ENCODE assay signal across 16 cellular contexts in genomic region chr5:148979104-148979723, GRCh38.
DNase-seq lines count a peak whose midpoint lies in the region; ATAC-seq, FAIRE-seq and TF ChIP-seq lines count a peak whose summit lies in the region.
"Had no signal": no experiment of that assay in that cellular context is flagged by ENCODE, and none has a peak within 500 bp of the region (broad histone marks: within the 10 kb centered on the region; RNA-seq: fewer than 3 reads in every experiment).

No MANE protein-coding gene starts in this region.

- peak; percentile 79 to 84 for ATAC-seq in gastrocnemius medialis
- ATAC-seq: activated CD8-positive, alpha-beta T cell treated with anti-CD3 and anti-CD28 coated beads for 36 hours; GM23338; stimulated activated naive CD8-positive, alpha-beta T cell treated with anti-CD3 and anti-CD28 coated beads, Interleukin-15, Interleukin-2, amounts not matched to agents 100 U/mL and 50 U/mL, for 24 hours had no signal

- 44 to 53% methylated on average over 7 of the region's 7 CpGs for WGBS in GM23248 (ENCODE audit: low coverage in 1 of 2, low lambda C conversion rate in 2 of 2, missing lambda C conversion rate in 2 of 2), 2 experiments

- H3K36me3 Mint-ChIP-seq in glutamatergic neuron (ENCODE audit: unreplicated experiment), result no peaks in the 10 kb centered on the region
- H3K36me3 Mint-ChIP-seq: mesothelial cell of epicardium had no signal

- peak; percentile 29 to 44 for TF ChIP-seq POLR2A in gastrocnemius medialis (IDR thresholded peaks at IDR 0.05)

- peaks cover 15% of the 10 kb centered on the region; the same call in 1 of the 2 replicates for H3K27me3 ChIP-seq in GM23248 (replicated peaks; ENCODE audit: insufficient read depth)
- no peaks in the 10 kb centered on the region for H3K27me3 ChIP-seq in SJCRH30
- H3K27me3 ChIP-seq in gastrocnemius medialis, result no peaks in the 10 kb centered on the region
- no peaks in the 10 kb centered on the region for H3K27me3 ChIP-seq in MM.1S (replicated peaks; ENCODE audit: insufficient read depth, low read length)

- no peaks in the 10 kb centered on the region for H3K9me3 ChIP-seq in GM23248 (ENCODE audit: low read depth)
- no peaks in the 10 kb centered on the region; the same call in 1 of the 2 replicates for H3K9me3 ChIP-seq in SJCRH30 (replicated peaks)
- no peaks in the 10 kb centered on the region for H3K9me3 ChIP-seq in kidney (ENCODE audit: control insufficient read depth in 1 of 2, low read length in 2 of 2)
- H3K9me3 ChIP-seq in gastrocnemius medialis, result no peaks in the 10 kb centered on the region
- H3K9me3 ChIP-seq in MM.1S (replicated peaks; ENCODE audit: insufficient read depth, low read length), result no peaks in the 10 kb centered on the region

- peaks cover 2% of the 10 kb centered on the region for H3K27me3 Mint-ChIP-seq in glutamatergic neuron (ENCODE audit: unreplicated experiment)

- intact Hi-C loops in kidney (cut with DNase I), result no loop called here
- intact Hi-C loops in gastrocnemius medialis (cut with DNase I; ENCODE audit: low total_unique reads), result no loop called here

- no peaks in the 10 kb centered on the region for H3K9me2 ChIP-seq in GM23248 (ENCODE audit: insufficient read depth)
- H3K9me2 ChIP-seq in MM.1S (replicated peaks; ENCODE audit: insufficient read depth, low read length), result no peaks in the 10 kb centered on the region

- H3K9ac ChIP-seq in GM23248 (no peak overlapping the region), kidney (ENCODE audit: low read length in 2 of 2) (no peak overlapping the region), MM.1S (ENCODE audit: low read length) (no peak overlapping the region)

- no peaks in the 10 kb centered on the region for H4K20me1 ChIP-seq in GM23248 (ENCODE audit: insufficient read depth)
- no peaks in the 10 kb centered on the region for H4K20me1 ChIP-seq in MM.1S (ENCODE audit: insufficient read depth, low read length)

- H3K27ac ChIP-seq in GM23248 (no peak overlapping the region), SJCRH30 (peak overlapping the region; percentile 93), kidney (ENCODE audit: low read depth in 2 of 2, low read length in 2 of 2) (no peak overlapping the region), gastrocnemius medialis (peak overlapping the region; percentile 85 to 90 (median 88)), MM.1S (ENCODE audit: low read length) (no peak overlapping the region)

- H3F3A ChIP-seq in GM23248 (ENCODE audit: insufficient read depth) (peaks cover under 1% of the 10 kb centered on the region; the same call in 1 of the 2 replicates), MM.1S (ENCODE audit: insufficient read depth, low read length) (no peaks in the 10 kb centered on the region)

- DNase-seq in GM23248 (peak; percentile 42), SJCRH30 (peak; percentile 66 to 70), kidney (peak; percentile 84), gastrocnemius medialis (peak; percentile 82 to 95), mesenteric fat pad (ENCODE audit: low spot score) (no peak), NCI-H748 (lab: John Stamatoyannopoulos, UW; ENCODE audit: unreplicated experiment) (no peak), glutamatergic neuron (no peak), MM.1S (no peak)
- DNase-seq: activated CD8-positive, alpha-beta T cell treated with anti-CD3 and anti-CD28 coated beads for 36 hours; activated gamma-delta T cell; GDM1; hippocampal formation; stimulated activated naive CD8-positive, alpha-beta T cell treated with anti-CD3 and anti-CD28 coated beads, Interleukin-15, Interleukin-2, amounts not matched to agents 100 U/mL and 50 U/mL, for 24 hours; T1000 had no signal

- FAIRE-seq in kidney (lab: Jason Lieb, UNC), result no peak

- no peak overlapping the region for H3K4me3 Mint-ChIP-seq in glutamatergic neuron (ENCODE audit: unreplicated experiment)
- H3K4me3 Mint-ChIP-seq: activated CD8-positive, alpha-beta T cell treated with anti-CD3 and anti-CD28 coated beads for 36 hours; GM23338; mesothelial cell of epicardium had no signal

- TF ChIP-seq CTCF in kidney (IDR thresholded peaks at IDR 0.05; ENCODE audit: borderline replicate concordance, extremely low read depth, insufficient read depth) (no peak), gastrocnemius medialis (IDR thresholded peaks at IDR 0.05 in 4 of 5, conservative IDR thresholded peaks at IDR 0.05 in 1 of 5) (no peak), glutamatergic neuron (IDR thresholded peaks at IDR 0.05; ENCODE audit: partially characterized antibody, unreplicated experiment) (no peak), MM.1S (IDR thresholded peaks at IDR 0.05; ENCODE audit: low read length) (no peak)

- H3K4me2 ChIP-seq in GM23248 (ENCODE audit: unreplicated experiment) (no peak overlapping the region), MM.1S (ENCODE audit: low read depth, low read length) (no peak overlapping the region)
- H3K4me2 ChIP-seq: GM23338 had no signal

- H3K27ac Mint-ChIP-seq in glutamatergic neuron (ENCODE audit: unreplicated experiment), result no peak overlapping the region
- H3K27ac Mint-ChIP-seq: activated CD8-positive, alpha-beta T cell treated with anti-CD3 and anti-CD28 coated beads for 36 hours; GM23338; mesothelial cell of epicardium had no signal

- H3K79me2 ChIP-seq in GM23248 (ENCODE audit: insufficient read depth) (no peaks in the 10 kb centered on the region), MM.1S (ENCODE audit: low read length) (no peaks in the 10 kb centered on the region)

- peaks cover 1% of the 10 kb centered on the region for H3K9me3 Mint-ChIP-seq in glutamatergic neuron (ENCODE audit: unreplicated experiment)
- H3K9me3 Mint-ChIP-seq: GM23338 had no signal

- no peak overlapping the region for H2AFZ ChIP-seq in GM23248
- H2AFZ ChIP-seq in MM.1S (ENCODE audit: low read length), result no peak overlapping the region
- H2AFZ ChIP-seq: GM23338 had no signal

- H3K4me3 ChIP-seq in GM23248, result no peak overlapping the region
- H3K4me3 ChIP-seq in SJCRH30, result no peak overlapping the region
- H3K4me3 ChIP-seq in kidney (ENCODE audit: low read length in 2 of 2), result no peak overlapping the region
- H3K4me3 ChIP-seq in gastrocnemius medialis, result no peak overlapping the region
- H3K4me3 ChIP-seq in MM.1S (ENCODE audit: low read length), result no peak overlapping the region
- H3K4me3 ChIP-seq: GM23338 had no signal

- H3K4me1 Mint-ChIP-seq in glutamatergic neuron (ENCODE audit: low read depth, unreplicated experiment), result no peaks in the 10 kb centered on the region

- H3K4me1 ChIP-seq in GM23248 (ENCODE audit: insufficient read depth) (no peaks in the 10 kb centered on the region; the same call in 1 of the 2 replicates), SJCRH30 (peaks cover 61% of the 10 kb centered on the region), kidney (ENCODE audit: control insufficient read depth in 1 of 2, insufficient read depth in 1 of 2, low read depth in 1 of 2, low read length in 2 of 2) (peaks cover 0 to 5% of the 10 kb centered on the region in 2 donors), gastrocnemius medialis (peaks cover 51 to 55% of the 10 kb centered on the region in 2 donors), MM.1S (ENCODE audit: low read length) (no peaks in the 10 kb centered on the region)

- in situ Hi-C loops in GM23248 (cut with MboI) (no loop called here), gastrocnemius medialis (cut with MboI; ENCODE audit: low sequenced_read_pairs in 4 of 4) (no loop called here)

- H3K36me3 ChIP-seq in GM23248 (ENCODE audit: low read depth) (no peaks in the 10 kb centered on the region), SJCRH30 (no peaks in the 10 kb centered on the region), kidney (ENCODE audit: control insufficient read depth in 1 of 2, insufficient read depth in 2 of 2, low read length in 2 of 2) (no peaks in the 10 kb centered on the region), gastrocnemius medialis (no peaks in the 10 kb centered on the region), MM.1S (replicated peaks; ENCODE audit: insufficient read depth, low read length) (no peaks in the 10 kb centered on the region)

Comparison
In these comparisons a context has a peak if more than half of its experiments do, and no peak if none do; other contexts are left out.
1. DNase-seq: peak in GM23248 (single experiment), SJCRH30 (2 of 2), kidney (single experiment) and gastrocnemius medialis (2 of 2); none in mesenteric fat pad (single experiment), NCI-H748 (single experiment), glutamatergic neuron (single experiment) and MM.1S (single experiment).
2. H3K27ac ChIP-seq: peak in SJCRH30 (single experiment) and gastrocnemius medialis (4 of 4); none in GM23248 (single experiment), kidney (0 of 2) and MM.1S (single experiment).